ENCODE assay signal across 8 cellular contexts in genomic region chr9:95127249-95128176, GRCh38.
DNase-seq lines count a peak whose midpoint lies in the region; ATAC-seq and TF ChIP-seq lines count a peak whose summit lies in the region.

No MANE protein-coding gene starts in this region.

- peak; percentile 93 for TF ChIP-seq CTCF in CD4-positive, alpha-beta T cell (IDR thresholded peaks at IDR 0.05)
- TF ChIP-seq CTCF in lower lobe of right lung (IDR thresholded peaks at IDR 0.05) = peak; percentile 96

- DNase-seq in CD4-positive, alpha-beta T cell = peak; percentile 41 to 72 (median 61)
- DNase-seq in H4 (ENCODE audit: low spot score) (peak; percentile 70), NCI-H460 (ENCODE audit: extremely low read depth, low read depth) (peak; percentile 76), lower lobe of right lung (peak; percentile 88)
- DNase-seq in activated CD8-positive, alpha-beta memory T cell treated with anti-CD3 and anti-CD28 coated beads for 1 hour (ENCODE audit: extremely low read depth in 1 of 2, low read depth in 1 of 2) = peak; percentile 17 to 54
- DNase-seq in effector memory CD4-positive, alpha-beta T cell = peak; percentile 22 to 47 (median 28)
- peak; percentile 22 to 59 (median 25) for DNase-seq in stimulated activated CD4-positive, alpha-beta T cell treated with anti-CD3 and anti-CD28 coated beads, TNF-alpha, amount 100 ng/mL, for 1 hour (ENCODE audit: low read depth in 3 of 3, low spot score in 1 of 3)

- ATAC-seq in CD4-positive, alpha-beta T cell (ENCODE audit: poor library complexity) = peak; percentile 91
- ATAC-seq in lower lobe of right lung = peak; percentile 89 to 92
- no peak for ATAC-seq in GM21717 (IDR thresholded peaks at IDR 0.05; ENCODE audit: unreplicated experiment)

- H3K4me3 Mint-ChIP-seq in CD4-positive, alpha-beta T cell = no peak overlapping the region

- no peak overlapping the region for H3K27ac ChIP-seq in CD4-positive, alpha-beta T cell (ENCODE audit: low read depth, low read length)
- no peak overlapping the region for H3K27ac ChIP-seq in effector memory CD4-positive, alpha-beta T cell (ENCODE audit: insufficient read depth, low read length, poor library complexity, severe bottlenecking)
- no peak overlapping the region for H3K27ac ChIP-seq in lower lobe of right lung

- H3K9me3 Mint-ChIP-seq in CD4-positive, alpha-beta T cell = no peaks in the 10 kb centered on the region

- intact Hi-C loops in CD4-positive, alpha-beta T cell (cut with DNase I, micrococcal nuclease) = loop anchor here (1.0 to 5.0 kb wide), 3 partner anchors 344 to 460 kb away; no protein-coding TSS in a partner anchor
- intact Hi-C loops in lower lobe of right lung (cut with DNase I) = loop anchor here (10.0 kb wide), 1 partner anchor 343 kb away; no protein-coding TSS in a partner anchor

- H3K27ac Mint-ChIP-seq in CD4-positive, alpha-beta T cell = no peak overlapping the region

- H3K27me3 ChIP-seq in CD4-positive, alpha-beta T cell (ENCODE audit: control insufficient read depth, insufficient read depth, low read length) = no peaks in the 10 kb centered on the region
- no peaks in the 10 kb centered on the region for H3K27me3 ChIP-seq in effector memory CD4-positive, alpha-beta T cell (replicated peaks; ENCODE audit: control insufficient read depth, insufficient read depth, low read length, poor library complexity, severe bottlenecking)
- H3K27me3 ChIP-seq in lower lobe of right lung (ENCODE audit: low read depth) = no peaks in the 10 kb centered on the region

- CTCF ChIA-PET in CD4-positive, alpha-beta T cell (lab: Charles Lee) = interaction anchor here (0.6 to 8.5 kb wide), 6 partner anchors 311 to 1090 kb away, joined by 3 to 80 read pairs (median 4); no protein-coding TSS in a partner anchor

- no peaks in the 10 kb centered on the region for H3K9me3 ChIP-seq in CD4-positive, alpha-beta T cell (ENCODE audit: control insufficient read depth, low read length)
- no peaks in the 10 kb centered on the region for H3K9me3 ChIP-seq in effector memory CD4-positive, alpha-beta T cell (ENCODE audit: control insufficient read depth, low read length)
- no peaks in the 10 kb centered on the region for H3K9me3 ChIP-seq in lower lobe of right lung

- no peaks in the 10 kb centered on the region for H3K36me3 ChIP-seq in effector memory CD4-positive, alpha-beta T cell (ENCODE audit: control insufficient read depth, insufficient read depth, low read length)
- H3K36me3 ChIP-seq in lower lobe of right lung = no peaks in the 10 kb centered on the region

- H3K4me1 ChIP-seq in effector memory CD4-positive, alpha-beta T cell (ENCODE audit: control insufficient read depth, insufficient read depth, low read length, poor library complexity, severe bottlenecking) = no peaks in the 10 kb centered on the region
- H3K4me1 ChIP-seq in lower lobe of right lung = peaks cover 29% of the 10 kb centered on the region

- no peaks in the 10 kb centered on the region for H3K27me3 Mint-ChIP-seq in CD4-positive, alpha-beta T cell

- H3K4me3 ChIP-seq in effector memory CD4-positive, alpha-beta T cell (ENCODE audit: insufficient read depth, low read depth, low read length, poor library complexity, severe bottlenecking) = no peak overlapping the region
- H3K4me3 ChIP-seq in lower lobe of right lung = peak overlapping the region; percentile 36

- POLR2A ChIA-PET in CD4-positive, alpha-beta T cell (lab: Charles Lee) = interaction anchor here (0.6 to 1.0 kb wide), 2 partner anchors 403 to 447 kb away, joined by 3 read pairs; no protein-coding TSS in a partner anchor

- peaks cover 10% of the 10 kb centered on the region for H3K36me3 Mint-ChIP-seq in CD4-positive, alpha-beta T cell (ENCODE audit: low read depth)

- H3K4me1 Mint-ChIP-seq in CD4-positive, alpha-beta T cell (ENCODE audit: low read depth) = peaks cover 5% of the 10 kb centered on the region

Comparison
In these comparisons a context has a peak if more than half of its experiments do, and no peak if none do; other contexts are left out.
1. DNase-seq: peak in every context shown above with its lines; median percentile 88 in lower lobe of right lung; 76 in NCI-H460; 70 in H4; 61 in CD4-positive, alpha-beta T cell; 36 in activated CD8-positive, alpha-beta memory T cell treated with anti-CD3 and anti-CD28 coated beads for 1 hour; 28 in effector memory CD4-positive, alpha-beta T cell; 25 in stimulated activated CD4-positive, alpha-beta T cell treated with anti-CD3 and anti-CD28 coated beads, TNF-alpha, amount 100 ng/mL, for 1 hour.